ENCODE assay signal across 8 cellular contexts in genomic region chr5:142821733-142822487, GRCh38. TPM values are rescaled to one million over a fixed set of nuclear protein-coding genes. Genes with fewer than 3 reads are reported as not detected.
DNase-seq lines count a peak whose midpoint lies in the region; ATAC-seq, FAIRE-seq and TF ChIP-seq lines count a peak whose summit lies in the region.

No MANE protein-coding gene starts in this region.

- TF ChIP-seq POLR2A in GM12891 (IDR thresholded peaks at IDR 0.05; ENCODE audit: low read depth, low read length): no peak

- no peaks in the 10 kb centered on the region for H3K27me3 Mint-ChIP-seq in activated T-cell treated with anti-CD3 and anti-CD28 coated beads, Interleukin-2, amount 50 U/mL, for 72 hours (ENCODE audit: low read depth)
- H3K27me3 Mint-ChIP-seq in WTC11 (ENCODE audit: low read depth): no peaks in the 10 kb centered on the region

- CTCF ChIA-PET in WTC11 (lab: Charles Lee): no interaction called here

- peak; percentile 84 to 88 for ATAC-seq in activated T-cell treated with anti-CD3 and anti-CD28 coated beads, Interleukin-2, amount 50 U/mL, for 72 hours (replicated peaks in 1 of 2)
- peak; percentile 71 for ATAC-seq in HG03139 (IDR thresholded peaks at IDR 0.05; ENCODE audit: unreplicated experiment)
- no peak for ATAC-seq in WTC11

- TF ChIP-seq CTCF in WTC11 (IDR thresholded peaks at IDR 0.05): no peak

- DNase-seq in activated T-cell treated with anti-CD3 and anti-CD28 coated beads, Interleukin-2, amount 50 U/mL, for 72 hours: peak; percentile 33 to 40
- no peak for DNase-seq in activated T-cell treated with anti-CD3 and anti-CD28 coated beads for 4 hours
- DNase-seq in SW480 (ENCODE audit: low spot score): peak; percentile 95
- DNase-seq in left kidney (ENCODE audit: low read depth, low spot score): peak; percentile 40
- no peak for DNase-seq in GM12891 (ENCODE audit: insufficient read length, low spot score)
- DNase-seq in stimulated activated naive CD4-positive, alpha-beta T cell (lab: John Stamatoyannopoulos, UW): no peak
- no peak for DNase-seq in WTC11 (ENCODE audit: low spot score)

- H3K4me1 Mint-ChIP-seq in activated T-cell treated with anti-CD3 and anti-CD28 coated beads, Interleukin-2, amount 50 U/mL, for 72 hours (ENCODE audit: low read depth): peaks cover 90% of the 10 kb centered on the region
- H3K4me1 Mint-ChIP-seq in WTC11: peaks cover 56% of the 10 kb centered on the region

- H3K4me3 Mint-ChIP-seq in activated T-cell treated with anti-CD3 and anti-CD28 coated beads, Interleukin-2, amount 50 U/mL, for 72 hours: peak overlapping the region; percentile 1 to 46
- no peak overlapping the region for H3K4me3 Mint-ChIP-seq in WTC11

- POLR2A ChIA-PET in WTC11 (lab: Charles Lee): no interaction called here

- no peak overlapping the region for H3K27ac Mint-ChIP-seq in activated T-cell treated with anti-CD3 and anti-CD28 coated beads, Interleukin-2, amount 50 U/mL, for 72 hours
- H3K27ac Mint-ChIP-seq in WTC11: no peak overlapping the region

- H3K36me3 Mint-ChIP-seq in activated T-cell treated with anti-CD3 and anti-CD28 coated beads, Interleukin-2, amount 50 U/mL, for 72 hours (ENCODE audit: insufficient read depth in 2 of 2): peaks cover 0 to 1% of the 10 kb centered on the region in 2 donors
- H3K36me3 Mint-ChIP-seq in WTC11: no peaks in the 10 kb centered on the region

- FAIRE-seq in GM12891 (lab: Jason Lieb, UNC): no peak

- no peaks in the 10 kb centered on the region for H3K9me3 Mint-ChIP-seq in activated T-cell treated with anti-CD3 and anti-CD28 coated beads, Interleukin-2, amount 50 U/mL, for 72 hours
- no peaks in the 10 kb centered on the region for H3K9me3 Mint-ChIP-seq in WTC11

TF ChIP-seq in GM12891, 5 proteins besides CTCF, POLR2A, EP300 and RAD21:
- TF ChIP-seq SPI1 (IDR thresholded peaks at IDR 0.05; ENCODE audit: low read depth, low read length) (no peak), POLR2AphosphoS5 (IDR thresholded peaks at IDR 0.05; ENCODE audit: low read depth, low read length) (no peak), POU2F2 (IDR thresholded peaks at IDR 0.05; ENCODE audit: low read depth, low read length) (no peak), TAF1 (IDR thresholded peaks at IDR 0.05; ENCODE audit: low read depth, low read length) (no peak), PAX5 (IDR thresholded peaks at IDR 0.05; ENCODE audit: insufficient read depth, low read length, severe bottlenecking) (no peak)
TF ChIP-seq in GM12891: peak in this region for 0.

TF ChIP-seq in WTC11, 78 proteins besides CTCF, POLR2A, EP300 and RAD21:
- TF ChIP-seq USF2 (CRISPR knock-in tag; IDR thresholded peaks at IDR 0.05) (no peak), ZNF121 (CRISPR knock-in tag; IDR thresholded peaks at IDR 0.05) (no peak), TP53 (CRISPR knock-in tag; IDR thresholded peaks at IDR 0.05) (no peak), EMX1 (CRISPR knock-in tag; IDR thresholded peaks at IDR 0.05) (no peak), E2F1 (CRISPR knock-in tag; IDR thresholded peaks at IDR 0.05) (no peak), ELF4 (CRISPR knock-in tag; IDR thresholded peaks at IDR 0.05; ENCODE audit: low read depth) (no peak), AR (CRISPR knock-in tag; IDR thresholded peaks at IDR 0.05) (no peak), CREB1 (CRISPR knock-in tag; IDR thresholded peaks at IDR 0.05) (no peak)

RNA-seq across cellular contexts. Expression of gene ARHGAP26, which starts 51.7 kb away (rescaled TPM):
- 10 to 100 TPM; 24.0 to 24.3 TPM for total RNA-seq in activated T-cell treated with anti-CD3 and anti-CD28 coated beads, Interleukin-2, amount 50 U/mL, for 72 hours
- 9.8 TPM for polyA plus RNA-seq in GM12891 (2012; ENCODE audit: low read depth, missing spikeins)
- 19.1 to 22.3 TPM (median 21.8 TPM) in 3 replicates for total RNA-seq in WTC11 (2021)

Comparison
In these comparisons a context has a peak if more than half of its experiments do, and no peak if none do; other contexts are left out.
1. DNase-seq: peak in activated T-cell treated with anti-CD3 and anti-CD28 coated beads, Interleukin-2, amount 50 U/mL, for 72 hours (2 of 2), SW480 (single experiment) and left kidney (single experiment); none in activated T-cell treated with anti-CD3 and anti-CD28 coated beads for 4 hours (single experiment), GM12891 (single experiment), stimulated activated naive CD4-positive, alpha-beta T cell (0 of 6) and WTC11 (single experiment).